16 cellular contexts compared by ENCODE assay signal in genomic region chr13:114104626-114105350, GRCh38. TPM values are rescaled to one million over a fixed set of nuclear protein-coding genes. Genes with fewer than 3 reads are reported as not detected.
A peak's percentile ranks its signal among the peaks of the same experiment; 100 is the strongest.
DNase-seq lines count a peak whose midpoint lies in the region; ATAC-seq, FAIRE-seq and TF ChIP-seq lines count a peak whose summit lies in the region.
"Had no signal": no experiment of that assay in that cellular context is flagged by ENCODE, and none has a peak within 500 bp of the region (broad histone marks: within the 10 kb centered on the region; RNA-seq: fewer than 3 reads in every experiment).

No MANE protein-coding gene starts in this region.

- H3K9me3 ChIP-seq in BLaER1, result no peaks in the 10 kb centered on the region
- H3K9me3 ChIP-seq in H1 (ENCODE audit: insufficient read depth in 2 of 2, low read depth in 1 of 2, low read length in 1 of 2), result peaks cover 0 to 6% of the 10 kb centered on the region in 2 experiments; a peak in 1 of 4 replicates
- no peaks in the 10 kb centered on the region for H3K9me3 ChIP-seq in osteoblast (ENCODE audit: low read depth, low read length)
- no peaks in the 10 kb centered on the region; the same call in 1 of the 2 replicates for H3K9me3 ChIP-seq in PC-9 (ENCODE audit: insufficient read depth, low read depth)
- H3K9me3 ChIP-seq: breast epithelium had no signal

- H3K4me3 ChIP-seq in BLaER1, result 0 out of 2 replicates have a peak overlapping the region, but pooled peaks have one; percentile 19
- H3K4me3 ChIP-seq in H1 (ENCODE audit: extremely low read depth in 1 of 4, insufficient read depth in 2 of 4, low read depth in 3 of 4, low read length in 4 of 4), result no peak overlapping the region
- no peak overlapping the region for H3K4me3 ChIP-seq in osteoblast (ENCODE audit: insufficient read depth, low read length)
- no peak overlapping the region for H3K4me3 ChIP-seq in PC-9
- H3K4me3 ChIP-seq: breast epithelium had no signal

- POLR2A ChIA-PET in H1 (lab: Charles Lee; ENCODE audit: partially characterized antibody), result interaction anchor here (1.0 kb wide), 1 partner anchor 10 kb away, joined by 3 read pairs; no protein-coding TSS in a partner anchor
- POLR2A ChIA-PET in PC-9 (lab: Charles Lee; ENCODE audit: unreplicated experiment), result no interaction called here

- BruUV-seq in PC-9 (replicated peaks; lab: Mats Ljungman, UMichigan), result no TSS peak

- ATAC-seq in GM21786 (IDR thresholded peaks at IDR 0.05; ENCODE audit: unreplicated experiment), result no peak
- ATAC-seq in GM18520 (IDR thresholded peaks at IDR 0.05; ENCODE audit: unreplicated experiment), result no peak
- ATAC-seq in GM21381 (IDR thresholded peaks at IDR 0.05; ENCODE audit: unreplicated experiment), result no peak

- H3F3A ChIP-seq in PC-9 (ENCODE audit: insufficient read depth, low read depth), result peaks cover 15% of the 10 kb centered on the region; the same call in 1 of the 2 replicates

- H3K4me1 Mint-ChIP-seq in IgD-negative memory B cell, result peaks cover 8 to 19% (median 14%) of the 10 kb centered on the region in 3 donors

- H3K27ac ChIP-seq in BLaER1 (peak overlapping the region; percentile 56), H1 (ENCODE audit: low read depth, low read length) (no peak overlapping the region), osteoblast (ENCODE audit: low read depth, low read length) (no peak overlapping the region), PC-9 (no peak overlapping the region)

- H3K9me3 Mint-ChIP-seq in IgD-negative memory B cell, result no peaks in the 10 kb centered on the region
- H3K9me3 Mint-ChIP-seq: naive B cell; T-helper 2 cell treated with Interferon-gamma antibody and Interleukin-4, amounts not matched to agents 5 μg/mL and 100 μg/mL, for 36 hours had no signal

- H3K4me1 ChIP-seq in BLaER1 (peaks cover 90% of the 10 kb centered on the region), H1 (replicated peaks in 1 of 4; ENCODE audit: control insufficient read depth in 3 of 4, insufficient read depth in 4 of 4, low read length in 3 of 4) (peaks cover 0 to 9% (median 3%) of the 10 kb centered on the region in 4 experiments; a peak in 4 of 7 replicates), osteoblast (ENCODE audit: insufficient read depth, low read length) (peaks cover 18% of the 10 kb centered on the region), PC-9 (replicated peaks; ENCODE audit: insufficient read depth) (no peaks in the 10 kb centered on the region)
- H3K4me1 ChIP-seq: breast epithelium had no signal

- H3K9ac ChIP-seq in BLaER1 (0 out of 2 replicates have a peak overlapping the region, but pooled peaks have one; percentile 41), H1 (replicated peaks in 1 of 4; ENCODE audit: extremely low read depth in 1 of 4, low read depth in 3 of 4, low read length in 3 of 4) (no peak overlapping the region)

- DNase-seq in H1 (ENCODE audit: low read depth in 1 of 2, low spot score in 2 of 2), result no peak
- DNase-seq in osteoblast (ENCODE audit: insufficient read length, low spot score, missing footprints), result peak; percentile 84
- DNase-seq in PC-9, result no peak
- DNase-seq: erythroblast; GOT3; naive B cell; NCI-H1694; stimulated activated CD4-positive, alpha-beta T cell treated with anti-CD3 and anti-CD28 coated beads, Interleukin-12 subunit alpha, Interleukin-12 subunit beta, amount 100 ng/mL, for 4 hours had no signal

- H3K36me3 ChIP-seq in BLaER1 (peaks cover 6% of the 10 kb centered on the region; the same call in 1 of the 2 replicates), H1 (ENCODE audit: control insufficient read depth in 2 of 4, insufficient read depth in 4 of 4, low read length in 3 of 4) (no peaks in the 10 kb centered on the region), osteoblast (ENCODE audit: insufficient read depth, low read length) (no peaks in the 10 kb centered on the region), PC-9 (ENCODE audit: low read depth) (no peaks in the 10 kb centered on the region)
- H3K36me3 ChIP-seq: breast epithelium had no signal

- TF ChIP-seq RAD21 in H1 (IDR thresholded peaks at IDR 0.05 in 1 of 2, conservative IDR thresholded peaks at IDR 0.05 in 1 of 2; ENCODE audit: low read depth in 2 of 2, low read length in 2 of 2), result no peak

- CTCF ChIA-PET in H1 (lab: Charles Lee; ENCODE audit: partially characterized antibody), result interaction anchor here (1.6 kb wide), 1 partner anchor 18 kb away, joined by 5 read pairs; no protein-coding TSS in a partner anchor
- CTCF ChIA-PET in PC-9 (lab: Charles Lee), result no interaction called here

- H3K9me2 ChIP-seq in PC-9 (ENCODE audit: insufficient read depth), result no peaks in the 10 kb centered on the region

- peaks cover 8% of the 10 kb centered on the region for H3K79me1 ChIP-seq in H1 (ENCODE audit: low read depth, low read length)

- H4K91ac ChIP-seq in H1 (replicated peaks; ENCODE audit: insufficient read length, low read length), result no peak overlapping the region

- H3K27me3 ChIP-seq in BLaER1, result no peaks in the 10 kb centered on the region
- H3K27me3 ChIP-seq in H1 (replicated peaks in 1 of 4; ENCODE audit: control insufficient read depth in 3 of 4, extremely low read depth in 1 of 4, insufficient read depth in 3 of 4, low read length in 3 of 4), result no peaks in the 10 kb centered on the region
- H3K27me3 ChIP-seq in osteoblast (ENCODE audit: insufficient read depth, low read length), result no peaks in the 10 kb centered on the region
- no peaks in the 10 kb centered on the region for H3K27me3 ChIP-seq in PC-9 (ENCODE audit: insufficient read depth, low read depth)
- H3K27me3 ChIP-seq: breast epithelium had no signal

- no peak overlapping the region for H2BK20ac ChIP-seq in H1 (ENCODE audit: low read length)

- H3K4me2 ChIP-seq in BLaER1 (peak overlapping the region; percentile 86), H1 (ENCODE audit: insufficient read depth in 1 of 2, low read depth in 2 of 2, low read length in 2 of 2) (no peak overlapping the region), osteoblast (ENCODE audit: insufficient read depth, low read length) (no peak overlapping the region), PC-9 (no peak overlapping the region)

- H3K4ac ChIP-seq in H1 (replicated peaks; ENCODE audit: insufficient read length, low read depth, low read length), result no peak overlapping the region

- H3K4me3 Mint-ChIP-seq in IgD-negative memory B cell, result no peak overlapping the region
- H3K4me3 Mint-ChIP-seq: T-helper 2 cell treated with Interferon-gamma antibody and Interleukin-4, amounts not matched to agents 5 μg/mL and 100 μg/mL, for 36 hours had no signal

- no peaks in the 10 kb centered on the region for H3K36me3 Mint-ChIP-seq in IgD-negative memory B cell

- no peaks in the 10 kb centered on the region for H3K27me3 Mint-ChIP-seq in IgD-negative memory B cell
- H3K27me3 Mint-ChIP-seq: naive B cell had no signal

- no peak for TF ChIP-seq POLR2A in H1 (IDR thresholded peaks at IDR 0.05; ENCODE audit: control extremely low read depth in 1 of 2, low read depth in 2 of 2, low read length in 2 of 2)

- H3K79me2 ChIP-seq in H1 (ENCODE audit: control insufficient read depth in 1 of 2, insufficient read depth in 2 of 2, low read length in 2 of 2) (peaks cover 0 to 38% of the 10 kb centered on the region in 2 experiments; a peak in 3 of 4 replicates), osteoblast (ENCODE audit: insufficient read depth, low read length) (peaks cover 93% of the 10 kb centered on the region), PC-9 (ENCODE audit: low read depth) (no peaks in the 10 kb centered on the region)

- TF ChIP-seq CTCF in H1 (IDR thresholded peaks at IDR 0.05; ENCODE audit: control extremely low read depth in 1 of 3, insufficient read depth in 1 of 3, low read depth in 1 of 3, low read length in 3 of 3) (no peak), osteoblast (IDR thresholded peaks at IDR 0.05; ENCODE audit: extremely low read depth, low read depth, low read length) (no peak), PC-9 (conservative IDR thresholded peaks at IDR 0.05) (no peak)

- no peak overlapping the region for H2BK5ac ChIP-seq in H1 (ENCODE audit: low read depth, low read length)

- H2AFZ ChIP-seq in H1 (ENCODE audit: low read length) (no peak overlapping the region), osteoblast (ENCODE audit: low read length) (no peak overlapping the region), PC-9 (no peak overlapping the region)

- H3K23me2 ChIP-seq in H1 (ENCODE audit: low read depth, low read length), result no peaks in the 10 kb centered on the region; the same call in 1 of the 2 replicates

- no peak overlapping the region for H2BK12ac ChIP-seq in H1 (ENCODE audit: low read depth, low read length)

- H3K56ac ChIP-seq in H1 (replicated peaks; ENCODE audit: insufficient read length, low read depth, low read length), result no peak overlapping the region

- no peak for TF ChIP-seq EP300 in H1 (IDR thresholded peaks at IDR 0.05; ENCODE audit: borderline replicate concordance in 1 of 2, low read depth in 2 of 2, low read length in 2 of 2)

- no peak overlapping the region for H3K23ac ChIP-seq in H1 (ENCODE audit: insufficient read length)

- H3K27ac Mint-ChIP-seq in IgD-negative memory B cell, result peak overlapping the region in 2 of 3 donors; percentile 64 to 78
- H3K27ac Mint-ChIP-seq: T-helper 2 cell treated with Interferon-gamma antibody and Interleukin-4, amounts not matched to agents 5 μg/mL and 100 μg/mL, for 36 hours had no signal

- WGBS in H1 (ENCODE audit: extremely low coverage in 1 of 2, insufficient coverage in 1 of 2, insufficient read length in 1 of 2, insufficient replicate concordance in 2 of 2, low coverage in 1 of 2, low lambda C conversion rate in 2 of 2, missing lambda C conversion rate in 1 of 2), 2 experiments, result 94 to 100% methylated on average over 1 to 15 of the region's 23 CpGs

- no peak overlapping the region for H4K5ac ChIP-seq in H1 (ENCODE audit: insufficient read length, low read depth, low read length)

- H2AK5ac ChIP-seq in H1 (ENCODE audit: low read depth, low read length), result no peak overlapping the region

- H3K18ac ChIP-seq in H1 (ENCODE audit: extremely low read depth, low read length), result no peak overlapping the region

- no peak overlapping the region for H2BK15ac ChIP-seq in H1 (ENCODE audit: low read length)

- H3K14ac ChIP-seq in H1 (ENCODE audit: insufficient read length), result no peak overlapping the region

- no peak overlapping the region for H2BK120ac ChIP-seq in H1 (replicated peaks; ENCODE audit: low read depth, low read length)

- H4K8ac ChIP-seq in H1 (ENCODE audit: extremely low read depth, insufficient read depth, low read length), result peak overlapping the region; percentile 57; the same call in 1 of the 2 replicates

- H4K20me1 ChIP-seq in BLaER1 (peaks cover 91% of the 10 kb centered on the region), H1 (replicated peaks in 1 of 2; ENCODE audit: control insufficient read depth in 1 of 2, insufficient read depth in 2 of 2, low read length in 2 of 2) (peaks cover 0 to 6% of the 10 kb centered on the region in 2 experiments), osteoblast (ENCODE audit: insufficient read depth, low read length) (peaks cover 46% of the 10 kb centered on the region), PC-9 (ENCODE audit: insufficient read depth) (no peaks in the 10 kb centered on the region)

- intact Hi-C loops in PC-9 (cut with micrococcal nuclease; ENCODE audit: unreplicated experiment), result no loop called here

- no peak for FAIRE-seq in H1 (lab: Jason Lieb, UNC)
- FAIRE-seq: HTR-8/SVneo had no signal

RNA-seq across cellular contexts. Expression of gene RASA3, which starts 27.6 kb away (rescaled TPM):
- polyA plus RNA-seq in IgD-negative memory B cell (52.8 TPM), H1 (2011; rRNA removed) (7.5 and 11.0 TPM in 2 replicates)
- 21.9 TPM in 2 replicates for total RNA-seq in H1 (2021; fragmentation: NEBNext Ultra II Directional; extraction: Animal tissue kit (Norgen Biotek cat#: 25700))
- 12.9 TPM for polyA plus RNA-seq in H1 (2011; cell fraction: cytosol; rRNA removed)
- 15.0 TPM for polyA plus RNA-seq in H1 (2011; cell fraction: nucleus; rRNA removed)
- 11.8 to 14.5 TPM (median 13.4 TPM) in 4 replicates for polyA plus RNA-seq in H1 (2012, experiment 1 of 2)
- 7.7 TPM for polyA plus RNA-seq in H1 (2012, experiment 2 of 2)
- polyA plus RNA-seq in H1 (2013, experiment 1 of 2), result 11.2 TPM
- polyA plus RNA-seq in H1 (2013, experiment 2 of 2), result 11.4 TPM
- polyA minus RNA-seq in H1 (2011; rRNA and poly(A)+ RNA removed), result 10.6 and 10.8 TPM in 2 replicates
- polyA minus RNA-seq in H1 (2011; cell fraction: cytosol; rRNA and poly(A)+ RNA removed), result 11.4 TPM
- polyA minus RNA-seq in H1 (2011; cell fraction: nucleus; rRNA and poly(A)+ RNA removed), result 6.9 TPM
- total RNA-seq in osteoblast (40.7 and 41.3 TPM in 2 replicates), PC-9 (2021) (9.7 and 10.0 TPM in 2 replicates)
